Comparison of ENCODE assay signal across 17 cellular contexts in genomic region chr2:240412975-240413812, GRCh38. TPM values are rescaled to one million over a fixed set of nuclear protein-coding genes. Genes with fewer than 3 reads are reported as not detected.
DNase-seq lines count a peak whose midpoint lies in the region; ATAC-seq and TF ChIP-seq lines count a peak whose summit lies in the region.
"Had no signal": no experiment of that assay in that cellular context is flagged by ENCODE, and none has a peak within 500 bp of the region (broad histone marks: within the 10 kb centered on the region; RNA-seq: fewer than 3 reads in every experiment).

No MANE protein-coding gene starts in this region.

- TF ChIP-seq POLR2A in uterus (IDR thresholded peaks at IDR 0.05) = no peak

- H3K9me3 Mint-ChIP-seq in activated naive CD8-positive, alpha-beta T cell treated with anti-CD3 and anti-CD28 coated beads, Interleukin-2, amount 50 U/mL, for 24 hours = no peaks in the 10 kb centered on the region
- H3K9me3 Mint-ChIP-seq in activated naive CD8-positive, alpha-beta T cell treated with anti-CD3 and anti-CD28 coated beads for 36 hours = no peaks in the 10 kb centered on the region
- H3K9me3 Mint-ChIP-seq in natural killer cell = no peaks in the 10 kb centered on the region

- peak; percentile 24 for ATAC-seq in activated naive CD8-positive, alpha-beta T cell treated with anti-CD3 and anti-CD28 coated beads, Interleukin-2, amount 50 U/mL, for 24 hours
- ATAC-seq in natural killer cell (no peak), GM18502 (IDR thresholded peaks at IDR 0.05; ENCODE audit: poor library complexity, unreplicated experiment) (no peak), HG02623 (IDR thresholded peaks at IDR 0.05; ENCODE audit: unreplicated experiment) (no peak)

- no peaks in the 10 kb centered on the region for H3K27me3 ChIP-seq in uterus
- H3K27me3 ChIP-seq: esophagus squamous epithelium, vagina had no signal

- H3K36me3 ChIP-seq in uterus = no peaks in the 10 kb centered on the region
- H3K36me3 ChIP-seq: esophagus squamous epithelium, vagina had no signal

- H3K4me3 Mint-ChIP-seq in activated naive CD8-positive, alpha-beta T cell treated with anti-CD3 and anti-CD28 coated beads, Interleukin-2, amount 50 U/mL, for 24 hours = no peak overlapping the region
- H3K4me3 Mint-ChIP-seq in activated naive CD8-positive, alpha-beta T cell treated with anti-CD3 and anti-CD28 coated beads for 36 hours = no peak overlapping the region
- H3K4me3 Mint-ChIP-seq in natural killer cell = no peak overlapping the region
- H3K4me3 Mint-ChIP-seq: dendritic cell treated with granulocyte-macrophage colony-stimulating factor and Interleukin-4, amounts not matched to agents 40 ng/mL and 50 ng/mL, for 4 days; mesothelial cell of epicardium had no signal

- H3K27ac Mint-ChIP-seq in activated naive CD8-positive, alpha-beta T cell treated with anti-CD3 and anti-CD28 coated beads, Interleukin-2, amount 50 U/mL, for 24 hours = no peak overlapping the region
- H3K27ac Mint-ChIP-seq in activated naive CD8-positive, alpha-beta T cell treated with anti-CD3 and anti-CD28 coated beads for 36 hours = no peak overlapping the region
- H3K27ac Mint-ChIP-seq in natural killer cell = no peak overlapping the region
- H3K27ac Mint-ChIP-seq: dendritic cell treated with granulocyte-macrophage colony-stimulating factor and Interleukin-4, amounts not matched to agents 40 ng/mL and 50 ng/mL, for 4 days; mesothelial cell of epicardium had no signal

- no peaks in the 10 kb centered on the region for H3K4me1 Mint-ChIP-seq in activated naive CD8-positive, alpha-beta T cell treated with anti-CD3 and anti-CD28 coated beads, Interleukin-2, amount 50 U/mL, for 24 hours
- no peaks in the 10 kb centered on the region for H3K4me1 Mint-ChIP-seq in activated naive CD8-positive, alpha-beta T cell treated with anti-CD3 and anti-CD28 coated beads for 36 hours
- H3K4me1 Mint-ChIP-seq in natural killer cell = no peaks in the 10 kb centered on the region

- H3K36me3 Mint-ChIP-seq in activated naive CD8-positive, alpha-beta T cell treated with anti-CD3 and anti-CD28 coated beads, Interleukin-2, amount 50 U/mL, for 24 hours (ENCODE audit: low read depth) = no peaks in the 10 kb centered on the region
- H3K36me3 Mint-ChIP-seq in activated naive CD8-positive, alpha-beta T cell treated with anti-CD3 and anti-CD28 coated beads for 36 hours = no peaks in the 10 kb centered on the region
- no peaks in the 10 kb centered on the region for H3K36me3 Mint-ChIP-seq in natural killer cell
- H3K36me3 Mint-ChIP-seq: mesothelial cell of epicardium had no signal

- intact Hi-C loops in natural killer cell (cut with micrococcal nuclease) (no loop called here), uterus (cut with DNase I; ENCODE audit: low total_unique reads) (no loop called here)

- no peak overlapping the region for H3K4me3 ChIP-seq in uterus
- H3K4me3 ChIP-seq: esophagus squamous epithelium, vagina had no signal

- H3K27me3 Mint-ChIP-seq in activated naive CD8-positive, alpha-beta T cell treated with anti-CD3 and anti-CD28 coated beads, Interleukin-2, amount 50 U/mL, for 24 hours = no peaks in the 10 kb centered on the region
- H3K27me3 Mint-ChIP-seq in activated naive CD8-positive, alpha-beta T cell treated with anti-CD3 and anti-CD28 coated beads for 36 hours = no peaks in the 10 kb centered on the region
- H3K27me3 Mint-ChIP-seq in natural killer cell (ENCODE audit: low read depth in 2 of 2) = peaks cover 7 to 10% of the 10 kb centered on the region in 2 donors

- no peak overlapping the region for H3K27ac ChIP-seq in uterus
- H3K27ac ChIP-seq: esophagus squamous epithelium, vagina had no signal

- H3K4me1 ChIP-seq in uterus = no peaks in the 10 kb centered on the region

- H3K9me3 ChIP-seq in uterus = no peaks in the 10 kb centered on the region
- H3K9me3 ChIP-seq: vagina had no signal

- no peak for DNase-seq in activated naive CD8-positive, alpha-beta T cell treated with anti-CD3 and anti-CD28 coated beads, Interleukin-2, amount 50 U/mL, for 24 hours
- no peak for DNase-seq in activated naive CD8-positive, alpha-beta T cell treated with anti-CD3 and anti-CD28 coated beads for 36 hours
- DNase-seq in ecto neural progenitor cell (ENCODE audit: low spot score) (peak; percentile 42), natural killer cell (peak; percentile 12), uterus (peak; percentile 8 to 9), dermis blood vessel endothelial cell (no peak)
- DNase-seq: ACHN; activated naive CD4-positive, alpha-beta T cell; esophagus squamous epithelium; NCI-H82; RPMI8226; small intestine had no signal

- TF ChIP-seq CTCF in natural killer cell (IDR thresholded peaks at IDR 0.05) = no peak
- TF ChIP-seq CTCF in uterus (IDR thresholded peaks at IDR 0.05) = no peak

RNA-seq across cellular contexts. Expression of gene GPC1, which starts 22.3 kb away (rescaled TPM):
- 1 to 10 TPM in 1 of 2 experiments, under 1 TPM in 1; 0.64 to 1.3 TPM for total RNA-seq in activated naive CD8-positive, alpha-beta T cell treated with anti-CD3 and anti-CD28 coated beads for 36 hours
- total RNA-seq in natural killer cell (1 to 10 TPM in 1 of 3 donors, under 1 TPM in 2; 0.79 to 1.4 (median 0.94) TPM), uterus (10 to 100 TPM in 3 of 4 donors, under 1 TPM in 1; 0.88 to 62.2 (median 43.4) TPM), dermis blood vessel endothelial cell (8.3 and 11.3 TPM in 2 replicates)

Comparison
In these comparisons a context has a peak if more than half of its experiments do, and no peak if none do; other contexts are left out.
1. DNase-seq: peak in ecto neural progenitor cell (single experiment), natural killer cell (single experiment) and uterus (2 of 2); none in activated naive CD8-positive, alpha-beta T cell treated with anti-CD3 and anti-CD28 coated beads, Interleukin-2, amount 50 U/mL, for 24 hours (single experiment), activated naive CD8-positive, alpha-beta T cell treated with anti-CD3 and anti-CD28 coated beads for 36 hours (single experiment) and dermis blood vessel endothelial cell (single experiment).